ENCODE assay signal across 9 cellular contexts in the genomic region with DNA sequence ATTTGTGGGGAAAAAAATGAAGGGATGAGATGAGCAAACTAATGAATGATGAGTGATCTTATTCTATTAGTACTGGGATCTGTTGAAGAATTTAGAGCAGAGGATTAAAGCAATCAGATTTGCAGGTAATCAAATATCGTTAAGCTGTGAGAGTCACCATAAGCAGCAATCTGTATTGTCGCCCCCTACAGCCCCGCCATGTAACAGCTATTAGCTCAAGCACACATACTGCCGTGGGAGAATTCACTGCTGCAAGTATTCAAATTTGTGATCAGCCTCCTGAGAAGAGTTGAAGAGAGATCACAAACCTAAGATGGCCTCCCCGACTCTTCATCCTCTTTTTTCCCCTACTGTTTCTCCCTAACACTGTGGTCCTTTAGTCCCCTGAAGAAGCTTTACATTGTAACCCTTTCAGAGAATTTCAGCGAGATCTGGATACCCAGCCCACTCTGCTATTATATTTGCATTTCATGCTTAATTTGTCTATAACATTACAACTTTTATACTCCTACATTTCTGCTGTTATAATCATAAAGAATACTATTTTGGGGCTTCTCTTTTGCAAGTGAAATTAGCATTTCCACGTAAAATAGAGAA. TPM values are rescaled to one million over a fixed set of nuclear protein-coding genes. Genes with fewer than 3 reads are reported as not detected.
DNase-seq lines count a peak whose midpoint lies in the region; ATAC-seq and TF ChIP-seq lines count a peak whose summit lies in the region.
"Had no signal": no experiment of that assay in that cellular context is flagged by ENCODE, and none has a peak within 500 bp of the region (broad histone marks: within the 10 kb centered on the region; RNA-seq: fewer than 3 reads in every experiment).

No MANE protein-coding gene starts in this region.

- CTCF ChIA-PET in Caco-2 (lab: Charles Lee) (interaction anchor here (0.6 to 1.0 kb wide), 4 partner anchors 11 to 169 kb away, joined by 3 to 8 read pairs (median 3); no protein-coding TSS in a partner anchor), HEK293 (lab: Yijun Ruan, JAX) (interaction anchor here (0.6 to 2.5 kb wide), 24 partner anchors 8 to 706 kb away, joined by 3 to 18 read pairs (median 4); partner anchors contain the start of gene PHF24)

- no peaks in the 10 kb centered on the region for H3K79me2 ChIP-seq in osteoblast (ENCODE audit: insufficient read depth, low read length)

- H3K36me3 Mint-ChIP-seq in Caco-2 (ENCODE audit: insufficient read depth, unreplicated experiment) = peaks cover 4% of the 10 kb centered on the region
- H3K36me3 Mint-ChIP-seq in effector memory CD8-positive, alpha-beta T cell (ENCODE audit: insufficient read depth) = no peaks in the 10 kb centered on the region

- H3K4me1 ChIP-seq in Caco-2 (peaks cover 7% of the 10 kb centered on the region), HEK293 (ENCODE audit: control insufficient read depth, insufficient read depth, low read length) (no peaks in the 10 kb centered on the region), osteoblast (ENCODE audit: insufficient read depth, low read length) (no peaks in the 10 kb centered on the region)

- no TSS peak for BruUV-seq in Caco-2 (replicated peaks; lab: Mats Ljungman, UMichigan)

- H3K9me3 ChIP-seq in Caco-2 (no peaks in the 10 kb centered on the region), HEK293 (ENCODE audit: control insufficient read depth, insufficient read depth, low read depth, low read length) (no peaks in the 10 kb centered on the region), osteoblast (ENCODE audit: low read depth, low read length) (peaks cover 3% of the 10 kb centered on the region)

- H3K27ac ChIP-seq in HEK293 (ENCODE audit: extremely low read depth, low read depth, low read length) (no peak overlapping the region), osteoblast (ENCODE audit: low read depth, low read length) (no peak overlapping the region)
- H3K27ac ChIP-seq: SK-N-MC had no signal

- H3K27me3 ChIP-seq in Caco-2 (replicated peaks; ENCODE audit: control insufficient read depth, insufficient read depth, low read length) (no peaks in the 10 kb centered on the region), osteoblast (ENCODE audit: insufficient read depth, low read length) (peaks cover 19% of the 10 kb centered on the region)

- H3K9me3 Mint-ChIP-seq in Caco-2 (ENCODE audit: unreplicated experiment) = peaks cover 13% of the 10 kb centered on the region
- peaks cover 4 to 12% of the 10 kb centered on the region in 2 donors for H3K9me3 Mint-ChIP-seq in effector memory CD8-positive, alpha-beta T cell

- no peak overlapping the region for H3K27ac Mint-ChIP-seq in Caco-2 (ENCODE audit: unreplicated experiment)
- no peak overlapping the region for H3K27ac Mint-ChIP-seq in effector memory CD8-positive, alpha-beta T cell

- ATAC-seq in SK-N-SH treated with all-trans-retinoic acid at 6 μM for 48 hours = peak; percentile 83
- peak; percentile 52 for ATAC-seq in effector memory CD8-positive, alpha-beta T cell (replicated peaks)
- no peak for ATAC-seq in GM21619 (IDR thresholded peaks at IDR 0.05; ENCODE audit: unreplicated experiment)
- ATAC-seq in GM21367 (IDR thresholded peaks at IDR 0.05; ENCODE audit: unreplicated experiment) = no peak
- ATAC-seq in HG03342 (IDR thresholded peaks at IDR 0.05; ENCODE audit: unreplicated experiment) = no peak

- H3K36me3 ChIP-seq in Caco-2 (ENCODE audit: control insufficient read depth, insufficient read depth, low read length) (no peaks in the 10 kb centered on the region), HEK293 (ENCODE audit: control insufficient read depth in 2 of 2, insufficient read depth in 1 of 2, low read length in 2 of 2) (no peaks in the 10 kb centered on the region), osteoblast (ENCODE audit: insufficient read depth, low read length) (no peaks in the 10 kb centered on the region)

- no peak overlapping the region for H3K4me3 Mint-ChIP-seq in Caco-2 (ENCODE audit: unreplicated experiment)
- no peak overlapping the region for H3K4me3 Mint-ChIP-seq in effector memory CD8-positive, alpha-beta T cell

- H3K27me3 Mint-ChIP-seq in Caco-2 (ENCODE audit: insufficient read depth, unreplicated experiment) = peaks cover 8% of the 10 kb centered on the region
- H3K27me3 Mint-ChIP-seq in effector memory CD8-positive, alpha-beta T cell = peaks cover 48 to 56% of the 10 kb centered on the region in 2 donors

- peaks cover 19% of the 10 kb centered on the region for H3K4me1 Mint-ChIP-seq in Caco-2 (ENCODE audit: low read depth, unreplicated experiment)
- no peaks in the 10 kb centered on the region for H3K4me1 Mint-ChIP-seq in effector memory CD8-positive, alpha-beta T cell (ENCODE audit: low read depth in 2 of 2)

- DNase-seq in Caco-2 = no peak
- DNase-seq in effector memory CD8-positive, alpha-beta T cell = peak in 1 of 3 experiments; percentile 6
- DNase-seq in osteoblast (ENCODE audit: insufficient read length, low spot score, missing footprints) = peak; percentile 58

- H3K4me2 ChIP-seq in osteoblast (ENCODE audit: insufficient read depth, low read length) = no peak overlapping the region

- H2AFZ ChIP-seq in osteoblast (ENCODE audit: low read length) = no peak overlapping the region

- no peak overlapping the region for H3K4me3 ChIP-seq in Caco-2 (ENCODE audit: low read depth, low read length)
- no peak overlapping the region for H3K4me3 ChIP-seq in HEK293 (ENCODE audit: low read depth, low read length)
- H3K4me3 ChIP-seq in osteoblast (ENCODE audit: insufficient read depth, low read length) = no peak overlapping the region
- H3K4me3 ChIP-seq: SK-N-MC had no signal

- H4K20me1 ChIP-seq in osteoblast (ENCODE audit: insufficient read depth, low read length) = no peaks in the 10 kb centered on the region

- intact Hi-C loops in Caco-2 (cut with micrococcal nuclease; ENCODE audit: unreplicated experiment) = no loop called here

- POLR2A ChIA-PET in Caco-2 (lab: Charles Lee) (interaction anchor here (0.5 kb wide), 1 partner anchor 18 kb away, joined by 3 read pairs; no protein-coding TSS in a partner anchor), HEK293 (lab: Yijun Ruan, JAX) (interaction anchor here (0.6 to 1.1 kb wide), 2 partner anchors 22 to 61 kb away, joined by 3 to 4 read pairs; no protein-coding TSS in a partner anchor)

- TF ChIP-seq CTCF in Caco-2 (IDR thresholded peaks at IDR 0.05; ENCODE audit: insufficient read depth in 1 of 2, low read depth in 1 of 2, low read length in 1 of 2, severe bottlenecking in 1 of 2, unreplicated experiment in 1 of 2) = peak; percentile 47 to 58
- TF ChIP-seq CTCF in HEK293 (tag by site-specific recombination; IDR thresholded peaks at IDR 0.05) = no peak
- peak; percentile 64 for TF ChIP-seq CTCF in osteoblast (IDR thresholded peaks at IDR 0.05; ENCODE audit: extremely low read depth, low read depth, low read length)

TF ChIP-seq in HEK293, 187 proteins besides CTCF, POLR2A, EP300 and RAD21 (continues in another document):
- TF ChIP-seq HOXA7 (CRISPR knock-in tag; IDR thresholded peaks at IDR 0.05; ENCODE audit: borderline replicate concordance) (no peak), ZNF791 (tag by site-specific recombination; IDR thresholded peaks at IDR 0.05) (no peak), ZNF660 (tag by site-specific recombination; IDR thresholded peaks at IDR 0.05) (0 out of 2 replicates have a peak, but pooled peaks have one; percentile 28), ZNF768 (tag by site-specific recombination; IDR thresholded peaks at IDR 0.05) (no peak), ZNF214 (tag by site-specific recombination; IDR thresholded peaks at IDR 0.05; ENCODE audit: borderline replicate concordance) (no peak)
- TF ChIP-seq, protein P1, sequence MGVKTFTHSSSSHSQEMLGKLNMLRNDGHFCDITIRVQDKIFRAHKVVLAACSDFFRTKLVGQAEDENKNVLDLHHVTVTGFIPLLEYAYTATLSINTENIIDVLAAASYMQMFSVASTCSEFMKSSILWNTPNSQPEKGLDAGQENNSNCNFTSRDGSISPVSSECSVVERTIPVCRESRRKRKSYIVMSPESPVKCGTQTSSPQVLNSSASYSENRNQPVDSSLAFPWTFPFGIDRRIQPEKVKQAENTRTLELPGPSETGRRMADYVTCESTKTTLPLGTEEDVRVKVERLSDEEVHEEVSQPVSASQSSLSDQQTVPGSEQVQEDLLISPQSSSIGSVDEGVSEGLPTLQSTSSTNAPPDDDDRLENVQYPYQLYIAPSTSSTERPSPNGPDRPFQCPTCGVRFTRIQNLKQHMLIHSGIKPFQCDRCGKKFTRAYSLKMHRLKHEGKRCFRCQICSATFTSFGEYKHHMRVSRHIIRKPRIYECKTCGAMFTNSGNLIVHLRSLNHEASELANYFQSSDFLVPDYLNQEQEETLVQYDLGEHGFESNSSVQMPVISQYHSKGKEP (tag by site-specific recombination; IDR thresholded peaks at IDR 0.05) = no peak

TF ChIP-seq in SK-N-SH treated with all-trans-retinoic acid at 6 μM for 48 hours, 23 proteins besides CTCF, POLR2A, EP300 and RAD21 (continues in another document):
- TF ChIP-seq, protein P2, sequence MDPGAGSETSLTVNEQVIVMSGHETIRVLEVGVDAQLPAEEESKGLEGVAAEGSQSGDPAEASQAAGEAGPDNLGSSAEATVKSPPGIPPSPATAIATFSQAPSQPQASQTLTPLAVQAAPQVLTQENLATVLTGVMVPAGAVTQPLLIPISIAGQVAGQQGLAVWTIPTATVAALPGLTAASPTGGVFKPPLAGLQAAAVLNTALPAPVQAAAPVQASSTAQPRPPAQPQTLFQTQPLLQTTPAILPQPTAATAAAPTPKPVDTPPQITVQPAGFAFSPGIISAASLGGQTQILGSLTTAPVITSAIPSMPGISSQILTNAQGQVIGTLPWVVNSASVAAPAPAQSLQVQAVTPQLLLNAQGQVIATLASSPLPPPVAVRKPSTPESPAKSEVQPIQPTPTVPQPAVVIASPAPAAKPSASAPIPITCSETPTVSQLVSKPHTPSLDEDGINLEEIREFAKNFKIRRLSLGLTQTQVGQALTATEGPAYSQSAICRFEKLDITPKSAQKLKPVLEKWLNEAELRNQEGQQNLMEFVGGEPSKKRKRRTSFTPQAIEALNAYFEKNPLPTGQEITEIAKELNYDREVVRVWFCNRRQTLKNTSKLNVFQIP (CRISPR knock-in tag; IDR thresholded peaks at IDR 0.05; ENCODE audit: borderline replicate concordance, low read depth) = no peak
- no peak for TF ChIP-seq ZNF70 (CRISPR knock-in tag; IDR thresholded peaks at IDR 0.05)
- no peak for TF ChIP-seq ARNTL (CRISPR knock-in tag; IDR thresholded peaks at IDR 0.05; ENCODE audit: borderline replicate concordance, low read depth)
- no peak for TF ChIP-seq ZFP30 (CRISPR knock-in tag; IDR thresholded peaks at IDR 0.05)

RNA-seq across cellular contexts. Expression of gene PHF24, which starts 28.5 kb away (rescaled TPM):
- total RNA-seq in Caco-2 (2022) = 0.12 TPM in 1 of 2 replicates, not detected in the other
- under 0.01 TPM in 1 of 2 replicates, not detected in the other for total RNA-seq in osteoblast

RNA-seq across cellular contexts. Expression of gene DNAJB5, which starts 59.9 kb away (rescaled TPM):
- total RNA-seq in Caco-2 (2022) (3.1 and 3.4 TPM in 2 replicates), osteoblast (12.7 and 16.5 TPM in 2 replicates)

Comparison
In these comparisons a context has a peak if more than half of its experiments do, and no peak if none do; other contexts are left out.
1. ATAC-seq: peak in SK-N-SH treated with all-trans-retinoic acid at 6 μM for 48 hours (single experiment) and effector memory CD8-positive, alpha-beta T cell (single experiment); none in GM21619 (single experiment), GM21367 (single experiment) and HG03342 (single experiment).